ENCODE assay signal across 14 cellular contexts in genomic region chr7:151537818-151538561, GRCh38. TPM values are rescaled to one million over a fixed set of nuclear protein-coding genes. Genes with fewer than 3 reads are reported as not detected.
DNase-seq lines count a peak whose midpoint lies in the region; ATAC-seq, FAIRE-seq and TF ChIP-seq lines count a peak whose summit lies in the region.
"Had no signal": no experiment of that assay in that cellular context is flagged by ENCODE, and none has a peak within 500 bp of the region (broad histone marks: within the 10 kb centered on the region; RNA-seq: fewer than 3 reads in every experiment).

No MANE protein-coding gene starts in this region.

- ATAC-seq in left ventricle myocardium superior, result peak; percentile 88
- ATAC-seq in psoas muscle, result peak in 3 of 4 donors; percentile 42 to 86 (median 69)

- peaks cover 8% of the 10 kb centered on the region for H3K4me1 Mint-ChIP-seq in astrocyte (ENCODE audit: low read depth, unreplicated experiment)

- TF ChIP-seq CTCF in astrocyte (IDR thresholded peaks at IDR 0.05; ENCODE audit: insufficient read depth, low read depth, low read length), result no peak
- no peak for TF ChIP-seq CTCF in psoas muscle (IDR thresholded peaks at IDR 0.05)

- DNase-seq in Karpas-422 (peak; percentile 67), astrocyte (ENCODE audit: low read depth) (no peak), left ventricle myocardium superior (no peak), psoas muscle (no peak), NCI-H2029 treated with DMSO at 0.1 percent for 48 hours (lab: John Stamatoyannopoulos, UW) (no peak), MV-4-11 (lab: John Stamatoyannopoulos, UW) (no peak)
- DNase-seq in effector CD4-positive, alpha-beta T cell, result no peak
- no peak for DNase-seq in stimulated activated CD4-positive, alpha-beta T cell treated with anti-CD3 and anti-CD28 coated beads, Interleukin-4, amount 100 ng/mL, for 1 hour
- DNase-seq: activated CD4-positive, alpha-beta T cell treated with anti-CD3 and anti-CD28 coated beads for 48 hours; activated naive CD4-positive, alpha-beta T cell; CD4-positive, CD25-positive, alpha-beta regulatory T cell; H9; trophoblast cell had no signal

- intact Hi-C loops in left ventricle myocardium superior (cut with micrococcal nuclease) (no loop called here), psoas muscle (cut with DNase I) (no loop called here)

- WGBS in psoas muscle, 3 donors, result 17 to 27% (median 19%) methylated on average over 8 of the region's 8 CpGs

- H3K4me3 ChIP-seq in Karpas-422 (ENCODE audit: low read length), result peak overlapping the region; percentile 50
- H3K4me3 ChIP-seq in astrocyte (ENCODE audit: insufficient read depth, low read depth, low read length), result no peak overlapping the region
- no peak overlapping the region for H3K4me3 ChIP-seq in psoas muscle

- H3K4me3 Mint-ChIP-seq in astrocyte (ENCODE audit: unreplicated experiment), result no peak overlapping the region
- H3K4me3 Mint-ChIP-seq: CD4-positive, CD25-positive, alpha-beta regulatory T cell; H9 had no signal

- H3K9me3 ChIP-seq in Karpas-422 (ENCODE audit: low read length) (no peaks in the 10 kb centered on the region), astrocyte (ENCODE audit: insufficient read depth, low read depth, low read length) (no peaks in the 10 kb centered on the region), psoas muscle (no peaks in the 10 kb centered on the region)

- H3K27me3 Mint-ChIP-seq in astrocyte (ENCODE audit: low read depth, unreplicated experiment), result peaks cover 9% of the 10 kb centered on the region

- H3K79me2 ChIP-seq in Karpas-422 (ENCODE audit: low read length), result no peaks in the 10 kb centered on the region
- H3K79me2 ChIP-seq in astrocyte (ENCODE audit: insufficient read depth, low read length), result no peaks in the 10 kb centered on the region

- H3K4me2 ChIP-seq in Karpas-422 (ENCODE audit: low read depth, low read length, poor library complexity, severe bottlenecking) (peak overlapping the region; percentile 63), astrocyte (ENCODE audit: low read length) (no peak overlapping the region)

- peaks cover 2% of the 10 kb centered on the region for H3K9me3 Mint-ChIP-seq in astrocyte (ENCODE audit: unreplicated experiment)
- H3K9me3 Mint-ChIP-seq: H9 had no signal

- peak overlapping the region; percentile 89 for H2AFZ ChIP-seq in Karpas-422 (ENCODE audit: low read length)
- H2AFZ ChIP-seq in astrocyte (ENCODE audit: low read depth, low read length), result no peak overlapping the region

- H3K27ac ChIP-seq in Karpas-422 (ENCODE audit: low read length) (peak overlapping the region; percentile 88), astrocyte (ENCODE audit: low read depth, low read length) (no peak overlapping the region), psoas muscle (peak overlapping the region; percentile 42)

- peaks cover 25% of the 10 kb centered on the region for H3K4me1 ChIP-seq in Karpas-422 (ENCODE audit: low read length)
- no peaks in the 10 kb centered on the region for H3K4me1 ChIP-seq in astrocyte (ENCODE audit: insufficient read depth, low read length)
- H3K4me1 ChIP-seq in psoas muscle, result peaks cover 14% of the 10 kb centered on the region

- H3K9ac ChIP-seq in Karpas-422 (ENCODE audit: low read length) (peak overlapping the region; percentile 50), astrocyte (ENCODE audit: low read length) (no peak overlapping the region)

- peak overlapping the region; percentile 21 for H3K27ac Mint-ChIP-seq in astrocyte (ENCODE audit: unreplicated experiment)
- H3K27ac Mint-ChIP-seq: CD4-positive, CD25-positive, alpha-beta regulatory T cell; H9 had no signal

- H3K36me3 ChIP-seq in Karpas-422 (ENCODE audit: insufficient read depth, low read length) (no peaks in the 10 kb centered on the region), astrocyte (ENCODE audit: insufficient read depth, low read length) (no peaks in the 10 kb centered on the region), psoas muscle (ENCODE audit: insufficient read depth in 1 of 2, low read depth in 1 of 2) (no peaks in the 10 kb centered on the region)

- no peaks in the 10 kb centered on the region for H4K20me1 ChIP-seq in Karpas-422 (ENCODE audit: insufficient read depth, low read depth, low read length)
- no peaks in the 10 kb centered on the region for H4K20me1 ChIP-seq in astrocyte (ENCODE audit: insufficient read depth, low read length)

- no peaks in the 10 kb centered on the region for H3K36me3 Mint-ChIP-seq in astrocyte (ENCODE audit: low read depth, unreplicated experiment)

- H3K27me3 ChIP-seq in Karpas-422 (ENCODE audit: low read length), result no peaks in the 10 kb centered on the region
- H3K27me3 ChIP-seq in astrocyte (ENCODE audit: insufficient read depth, low read length), result no peaks in the 10 kb centered on the region
- no peaks in the 10 kb centered on the region for H3K27me3 ChIP-seq in psoas muscle (ENCODE audit: insufficient read depth in 3 of 3, low read length in 2 of 3)

- no peaks in the 10 kb centered on the region for H3K9me2 ChIP-seq in Karpas-422 (replicated peaks; ENCODE audit: insufficient read depth, low read length)

- FAIRE-seq in astrocyte (lab: Jason Lieb, UNC), result no peak
- FAIRE-seq: GM19239 had no signal

RNA-seq across cellular contexts. Expression of gene RHEB, which starts 18.3 kb away (rescaled TPM):
- 45.6 and 47.5 TPM in 2 replicates for total RNA-seq in Karpas-422 (2014; rRNA removed; shearing (Covaris generic); ENCODE audit: low replicate concordance)
- total RNA-seq in astrocyte, result 131 and 143 TPM in 2 replicates
- 116 TPM for total RNA-seq in left ventricle myocardium superior
- total RNA-seq in psoas muscle, result 100 to 1,000 TPM in 3 of 4 donors, 10 to 100 TPM in 1; 98.0 to 191 (median 142) TPM
- polyA plus RNA-seq in psoas muscle, result 100 to 1,000 TPM; 167 to 248 (median 176) TPM
